In the genomic region with DNA sequence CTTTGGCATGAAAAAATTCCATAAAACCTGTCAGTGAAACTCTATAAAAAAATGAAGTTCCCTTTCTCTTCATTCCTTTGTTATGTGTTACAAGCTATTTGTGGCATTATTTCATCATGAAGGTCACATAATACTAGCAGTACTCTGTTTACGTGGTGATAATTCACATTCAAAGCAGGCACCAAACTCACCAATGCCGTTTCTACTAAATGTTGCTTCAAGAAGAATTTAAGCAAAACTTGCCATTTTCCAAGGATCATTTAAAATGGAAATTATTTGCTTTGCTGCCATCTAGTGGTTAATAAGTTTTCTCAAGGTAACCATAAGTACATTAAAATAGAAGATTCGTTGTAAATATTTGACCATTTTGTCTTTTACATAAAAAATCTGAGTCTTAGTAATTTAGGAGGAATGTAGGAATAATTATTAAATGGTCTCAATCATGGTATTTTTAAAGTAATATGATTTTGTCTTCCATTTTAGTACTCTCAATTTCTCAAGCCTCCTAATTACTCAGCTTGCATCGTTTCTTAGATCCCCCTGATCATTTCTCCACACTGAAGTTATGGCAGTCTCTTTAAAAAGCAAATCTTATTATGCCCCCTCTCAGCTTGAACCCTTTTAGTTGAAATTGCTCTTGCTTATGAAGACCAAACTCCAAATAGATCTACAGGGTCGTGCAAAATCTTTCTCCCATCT, we compare ENCODE assay signal across 8 cellular contexts.
DNase-seq lines count a peak whose midpoint lies in the region; ATAC-seq and TF ChIP-seq lines count a peak whose summit lies in the region.

No MANE protein-coding gene starts in this region.

- peaks cover 10% of the 10 kb centered on the region; the same call in 1 of the 2 replicates for H3F3A ChIP-seq in DOHH2 (ENCODE audit: control insufficient read depth, insufficient read depth)

- H4K20me1 ChIP-seq in DOHH2 (ENCODE audit: control insufficient read depth, insufficient read depth, low read depth, low read length): peaks cover 4% of the 10 kb centered on the region; the same call in 1 of the 2 replicates
- no peaks in the 10 kb centered on the region for H4K20me1 ChIP-seq in Karpas-422 (ENCODE audit: insufficient read depth, low read depth, low read length)

- H3K9me3 ChIP-seq in DOHH2 (ENCODE audit: control insufficient read depth, insufficient read depth, low read length): no peaks in the 10 kb centered on the region
- H3K9me3 ChIP-seq in Karpas-422 (ENCODE audit: low read length): no peaks in the 10 kb centered on the region
- H3K9me3 ChIP-seq in gastrocnemius medialis: no peaks in the 10 kb centered on the region

- intact Hi-C loops in gastrocnemius medialis (cut with DNase I; ENCODE audit: low total_unique reads): loop anchor here (2.0 to 5.0 kb wide), 3 partner anchors 119 to 314 kb away; no protein-coding TSS in a partner anchor

- TF ChIP-seq POLR2A in gastrocnemius medialis (IDR thresholded peaks at IDR 0.05): no peak

- H3K79me2 ChIP-seq in DOHH2 (ENCODE audit: control insufficient read depth, low read length) (no peaks in the 10 kb centered on the region), Karpas-422 (ENCODE audit: low read length) (peaks cover 36% of the 10 kb centered on the region)

- ATAC-seq in foreskin keratinocyte (no peak), gastrocnemius medialis (peak; percentile 36 to 79), HG02610 (IDR thresholded peaks at IDR 0.05; ENCODE audit: unreplicated experiment) (no peak), GM21529 (IDR thresholded peaks at IDR 0.05; ENCODE audit: unreplicated experiment) (no peak), HG02678 (IDR thresholded peaks at IDR 0.05; ENCODE audit: unreplicated experiment) (no peak)

- no peak overlapping the region for H2AFZ ChIP-seq in Karpas-422 (ENCODE audit: low read length)

- no peak overlapping the region for H3K4me3 ChIP-seq in DOHH2 (ENCODE audit: low read length)
- no peak overlapping the region for H3K4me3 ChIP-seq in Karpas-422 (ENCODE audit: low read length)
- H3K4me3 ChIP-seq in gastrocnemius medialis: no peak overlapping the region

- H3K27ac ChIP-seq in DOHH2 (ENCODE audit: low read depth, low read length): no peak overlapping the region
- peak overlapping the region; percentile 14; the same call in 1 of the 2 replicates for H3K27ac ChIP-seq in Karpas-422 (ENCODE audit: low read length)
- H3K27ac ChIP-seq in foreskin keratinocyte: no peak overlapping the region
- H3K27ac ChIP-seq in gastrocnemius medialis: no peak overlapping the region

- TF ChIP-seq CTCF in DOHH2 (IDR thresholded peaks at IDR 0.05; ENCODE audit: low read depth, low read length, poor library complexity, severe bottlenecking): peak; percentile 68
- TF ChIP-seq CTCF in foreskin keratinocyte (conservative IDR thresholded peaks at IDR 0.05): peak; percentile 74
- TF ChIP-seq CTCF in gastrocnemius medialis (IDR thresholded peaks at IDR 0.05 in 4 of 5, conservative IDR thresholded peaks at IDR 0.05 in 1 of 5): peak; percentile 46 to 64 (median 50)

- DNase-seq in Karpas-422: peak; percentile 89
- DNase-seq in SK-N-DZ (ENCODE audit: low spot score): peak; percentile 35
- peak in 1 of 2 donors; percentile 17 for DNase-seq in foreskin keratinocyte
- no peak for DNase-seq in gastrocnemius medialis

- H3K4me1 ChIP-seq in DOHH2 (ENCODE audit: control insufficient read depth, low read length) (no peaks in the 10 kb centered on the region), Karpas-422 (ENCODE audit: low read length) (peaks cover 22% of the 10 kb centered on the region), foreskin keratinocyte (no peaks in the 10 kb centered on the region), gastrocnemius medialis (no peaks in the 10 kb centered on the region)

- in situ Hi-C loops in gastrocnemius medialis (cut with MboI; ENCODE audit: low sequenced_read_pairs in 4 of 4): loop anchor here (5.0 to 25.0 kb wide), 4 partner anchors 199 to 304 kb away; a partner anchor contains a TSS

- H3K36me3 ChIP-seq in DOHH2 (ENCODE audit: control insufficient read depth, low read length) (peaks cover 30% of the 10 kb centered on the region), Karpas-422 (ENCODE audit: insufficient read depth, low read length) (peaks cover 44% of the 10 kb centered on the region; the same call in 1 of the 2 replicates), gastrocnemius medialis (peaks cover 0 to 19% of the 10 kb centered on the region in 2 donors)

- H3K9me2 ChIP-seq in DOHH2 (replicated peaks; ENCODE audit: control insufficient read depth, low read length) (no peaks in the 10 kb centered on the region), Karpas-422 (replicated peaks; ENCODE audit: insufficient read depth, low read length) (no peaks in the 10 kb centered on the region)

- H3K4me2 ChIP-seq in DOHH2 (ENCODE audit: low read length): no peak overlapping the region
- H3K4me2 ChIP-seq in Karpas-422 (ENCODE audit: low read depth, low read length, poor library complexity, severe bottlenecking): no peak overlapping the region

- no peak overlapping the region for H3K9ac ChIP-seq in Karpas-422 (ENCODE audit: low read length)

- no peaks in the 10 kb centered on the region for H3K27me3 ChIP-seq in DOHH2 (ENCODE audit: control insufficient read depth, low read length)
- no peaks in the 10 kb centered on the region for H3K27me3 ChIP-seq in Karpas-422 (ENCODE audit: low read length)
- H3K27me3 ChIP-seq in foreskin keratinocyte: no peaks in the 10 kb centered on the region
- no peaks in the 10 kb centered on the region for H3K27me3 ChIP-seq in gastrocnemius medialis

Comparison
In these comparisons a context has a peak if more than half of its experiments do, and no peak if none do; other contexts are left out.
1. DNase-seq: peak in Karpas-422 (single experiment) and SK-N-DZ (single experiment); none in gastrocnemius medialis (0 of 2).
2. ATAC-seq: peak in gastrocnemius medialis (2 of 2); none in foreskin keratinocyte (single experiment), HG02610 (single experiment), GM21529 (single experiment) and HG02678 (single experiment).
3. Peak in every context shown above with its lines, with median percentiles within 50 percentile points of each other: CTCF ChIP-seq.